Comparison of ENCODE assay signal across 18 cellular contexts in the genomic region with DNA sequence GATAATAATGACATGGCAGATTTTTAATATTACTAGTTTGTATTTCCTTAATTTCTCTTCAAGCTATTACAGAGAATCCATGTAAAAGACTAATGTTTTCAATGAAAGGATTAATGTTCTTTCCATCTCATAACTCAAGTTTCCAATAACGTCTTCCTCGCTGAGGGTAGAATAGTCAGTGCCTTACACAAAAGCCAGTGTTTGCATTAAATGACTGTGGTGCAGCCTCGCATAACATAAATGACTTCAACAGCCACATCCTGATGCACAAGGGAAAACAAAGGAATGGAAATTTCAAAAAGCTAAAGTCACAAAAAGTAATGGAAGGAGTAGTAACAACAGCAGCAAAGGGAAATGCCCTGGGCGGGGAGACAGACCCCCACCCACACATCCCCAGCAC.
"Had no signal": no experiment of that assay in that cellular context is flagged by ENCODE, and none has a peak within 500 bp of the region (broad histone marks: within the 10 kb centered on the region; RNA-seq: fewer than 3 reads in every experiment).

No MANE protein-coding gene starts in this region.

- H3K36me3 ChIP-seq: stomach had no signal

- H3K4me3 ChIP-seq: SK-N-MC, skin epidermis, stomach, testis had no signal

- H3K4me1 ChIP-seq: foreskin keratinocyte, testis had no signal

- H3K27ac ChIP-seq: foreskin keratinocyte, SK-N-MC, skin epidermis, stomach, testis had no signal

- DNase-seq: activated CD4-positive, alpha-beta T cell treated with anti-CD3 and anti-CD28 coated beads for 1 hour; activated CD8-positive, alpha-beta memory T cell treated with anti-CD3 and anti-CD28 coated beads, Interleukin-2, amount 50 U/mL, for 48 hours; activated naive CD4-positive, alpha-beta T cell treated with anti-CD3 and anti-CD28 coated beads, Interleukin-2, amount 50 U/mL, for 16 hours; central memory CD4-positive, alpha-beta T cell; cortex of kidney; effector memory CD4-positive, alpha-beta T cell; foreskin keratinocyte; mesendoderm; natural killer cell; nucleus accumbens; stimulated activated CD4-positive, alpha-beta T cell treated with anti-CD3 and anti-CD28 coated beads, Interleukin-4, amount 100 ng/mL, for 4 hours; stimulated activated CD8-positive, alpha-beta memory T cell treated with anti-CD3 and anti-CD28 coated beads, Interleukin-4, amount 100 ng/mL, for 48 hours; stomach; T-helper 1 cell; testis had no signal

- H3K9me3 Mint-ChIP-seq: natural killer cell had no signal

- H3K27me3 ChIP-seq: foreskin keratinocyte, stomach, testis had no signal

- H3K4me3 Mint-ChIP-seq: brain, natural killer cell had no signal

- H3K27ac Mint-ChIP-seq: natural killer cell had no signal

- H3K36me3 Mint-ChIP-seq: natural killer cell had no signal

- H3K27me3 Mint-ChIP-seq: brain had no signal

- H3K9me3 ChIP-seq: stomach, testis had no signal

- ATAC-seq: foreskin keratinocyte, natural killer cell had no signal
